8 cellular contexts compared by ENCODE assay signal in genomic region chr10:114103286-114103685, GRCh38. TPM values are rescaled to one million over a fixed set of nuclear protein-coding genes. Genes with fewer than 3 reads are reported as not detected.
A peak's percentile ranks its signal among the peaks of the same experiment; 100 is the strongest.
DNase-seq lines count a peak whose midpoint lies in the region; ATAC-seq and TF ChIP-seq lines count a peak whose summit lies in the region.

No MANE protein-coding gene starts in this region.

- H3K27me3 ChIP-seq in psoas muscle (ENCODE audit: insufficient read depth in 3 of 3, low read length in 2 of 3), result peaks cover 0 to 17% (median 6%) of the 10 kb centered on the region in 3 donors

- H3K4me3 ChIP-seq in fibroblast of villous mesenchyme (ENCODE audit: low read depth, low read length) (no peak overlapping the region), psoas muscle (no peak overlapping the region)

- TF ChIP-seq CTCF in AG09319 (IDR thresholded peaks at IDR 0.05; ENCODE audit: low read depth, low read length) (peak; percentile 46), GM13976 (IDR thresholded peaks at IDR 0.05; ENCODE audit: borderline replicate concordance, control extremely low read depth, extremely low read depth, insufficient read depth, missing control alignments) (peak; percentile 58), LNCAP (IDR thresholded peaks at IDR 0.05) (peak; percentile 59), fibroblast of villous mesenchyme (IDR thresholded peaks at IDR 0.05; ENCODE audit: insufficient read depth, low read depth, low read length) (peak; percentile 52), psoas muscle (IDR thresholded peaks at IDR 0.05) (peak; percentile 51)

- H3K4me1 ChIP-seq in psoas muscle, result peaks cover 3% of the 10 kb centered on the region

- H3K27ac ChIP-seq in psoas muscle, result no peak overlapping the region

- intact Hi-C loops in psoas muscle (cut with DNase I), result loop anchor here (2.0 to 10.0 kb wide), 3 partner anchors 304 to 398 kb away; no protein-coding TSS in a partner anchor

- WGBS in psoas muscle, 3 donors, result 17 to 22% (median 18%) methylated on average over 6 of the region's 6 CpGs

- peak; percentile 31 for DNase-seq in AG09319 (ENCODE audit: extremely low read depth, low read depth)
- peak; percentile 72 for DNase-seq in GM13976 (ENCODE audit: low spot score)
- DNase-seq in SW 1271 (lab: John Stamatoyannopoulos, UW), result peak; percentile 16 to 53
- peak; percentile 72 for DNase-seq in fibroblast of villous mesenchyme (ENCODE audit: low read depth)
- no peak for DNase-seq in psoas muscle
- no peak for DNase-seq in effector CD4-positive, alpha-beta T cell

- H3K9me3 ChIP-seq in psoas muscle, result no peaks in the 10 kb centered on the region

- peak; percentile 64 to 89 (median 70) for ATAC-seq in psoas muscle
- no peak for ATAC-seq in GM19328 (IDR thresholded peaks at IDR 0.05; ENCODE audit: unreplicated experiment)

- no peaks in the 10 kb centered on the region for H3K36me3 ChIP-seq in psoas muscle (ENCODE audit: insufficient read depth in 1 of 2, low read depth in 1 of 2)

- in situ Hi-C loops in GM13976 (cut with MboI; ENCODE audit: low sequenced_read_pairs, unreplicated experiment), result loop anchor here (5.0 kb wide), 1 partner anchor 306 kb away; no protein-coding TSS in a partner anchor

RNA-seq across cellular contexts. Expression of gene ADRB1, which starts 59.6 kb away (rescaled TPM):
- total RNA-seq in fibroblast of villous mesenchyme (not detected in 2 replicates), psoas muscle (under 1 TPM; 0.13 to 0.40 (median 0.29) TPM)
- under 1 TPM in 2 of 3 donors, not detected in 1; 0.03 to 0.12 TPM for polyA plus RNA-seq in psoas muscle

Comparison
In these comparisons a context has a peak if more than half of its experiments do, and no peak if none do; other contexts are left out.
1. DNase-seq: peak in AG09319 (single experiment), GM13976 (single experiment), SW 1271 (2 of 2) and fibroblast of villous mesenchyme (single experiment); none in psoas muscle (0 of 2) and effector CD4-positive, alpha-beta T cell (single experiment).
2. Peak in every context shown above with its lines, with median percentiles within 50 percentile points of each other: CTCF ChIP-seq.